Comparison of ENCODE assay signal across 8 cellular contexts in the genomic region with DNA sequence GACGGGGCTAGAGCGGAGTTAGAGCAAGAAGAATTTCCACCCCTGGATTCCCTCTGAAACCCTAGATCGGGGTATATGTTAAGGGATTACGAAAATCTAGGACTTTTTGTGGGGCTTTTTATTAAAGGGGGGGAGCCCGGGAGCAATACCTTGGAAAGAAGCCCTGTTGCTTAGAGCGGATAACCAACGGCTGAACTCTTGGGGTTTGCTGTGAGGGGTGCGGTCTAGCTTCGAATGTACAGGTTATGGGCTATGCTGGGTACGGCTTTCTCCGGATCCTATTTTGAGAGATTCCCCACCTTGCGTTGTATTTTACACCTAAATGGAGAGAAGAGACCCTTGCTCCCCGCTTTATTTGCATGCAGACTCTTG. TPM values are rescaled to one million over a fixed set of nuclear protein-coding genes. Genes with fewer than 3 reads are reported as not detected.
DNase-seq lines count a peak whose midpoint lies in the region; ATAC-seq, FAIRE-seq and TF ChIP-seq lines count a peak whose summit lies in the region.

No MANE protein-coding gene starts in this region.

- H3K27ac ChIP-seq in cardiac muscle cell (peak overlapping the region; percentile 79), PC-3 (ENCODE audit: low read length) (no peak overlapping the region), endothelial cell of umbilical vein (ENCODE audit: insufficient read depth, low read depth, low read length) (peak overlapping the region; percentile 59), osteoblast (ENCODE audit: low read depth, low read length) (peak overlapping the region; percentile 91)

- CTCF ChIA-PET in PC-3 (lab: Charles Lee), result interaction anchor here (0.6 to 4.8 kb wide), 4 partner anchors 24 to 157 kb away, joined by 3 to 71 read pairs (median 6); a partner anchor contains a TSS
- CTCF ChIA-PET in endothelial cell of umbilical vein (lab: Charles Lee), result interaction anchor here (1.0 to 14.5 kb wide), 9 partner anchors 12 to 863 kb away, joined by 3 to 663 read pairs (median 9); a partner anchor contains a TSS

- H3K9me3 ChIP-seq in cardiac muscle cell (ENCODE audit: low read depth) (no peaks in the 10 kb centered on the region), PC-3 (ENCODE audit: low read length) (no peaks in the 10 kb centered on the region), endothelial cell of umbilical vein (replicated peaks; ENCODE audit: control insufficient read depth, insufficient read depth, low read length) (no peaks in the 10 kb centered on the region), osteoblast (ENCODE audit: low read depth, low read length) (no peaks in the 10 kb centered on the region)

- peak; percentile 3 for ATAC-seq in PC-3

- H3K4me1 ChIP-seq in cardiac muscle cell (ENCODE audit: low read depth), result peaks cover 25% of the 10 kb centered on the region
- H3K4me1 ChIP-seq in PC-3 (ENCODE audit: insufficient read depth, low read length), result peaks cover 21% of the 10 kb centered on the region
- peaks cover 13% of the 10 kb centered on the region for H3K4me1 ChIP-seq in endothelial cell of umbilical vein (ENCODE audit: control insufficient read depth, extremely low read depth, insufficient read depth, low read length)
- peaks cover 47% of the 10 kb centered on the region for H3K4me1 ChIP-seq in osteoblast (ENCODE audit: insufficient read depth, low read length)

- POLR2A ChIA-PET in PC-3 (lab: Charles Lee; ENCODE audit: unreplicated experiment) (interaction anchor here (0.6 to 1.2 kb wide), 6 partner anchors 12 to 396 kb away, joined by 3 to 18 read pairs (median 4); a partner anchor contains a TSS), endothelial cell of umbilical vein (lab: Charles Lee) (interaction anchor here (1.4 kb wide), 2 partner anchors 24 to 27 kb away, joined by 5 to 11 read pairs; a partner anchor contains a TSS)

- no peak for TF ChIP-seq POLR2A in endothelial cell of umbilical vein (IDR thresholded peaks at IDR 0.05; ENCODE audit: low read depth, low read length)

- no peak for TF ChIP-seq CTCF in cardiac muscle cell (IDR thresholded peaks at IDR 0.05; ENCODE audit: low read depth, low read length)
- TF ChIP-seq CTCF in PC-3 (conservative IDR thresholded peaks at IDR 0.05; ENCODE audit: low read depth, low read length), result no peak
- TF ChIP-seq CTCF in endothelial cell of umbilical vein (IDR thresholded peaks at IDR 0.05; ENCODE audit: extremely low read depth in 1 of 2, insufficient read depth in 1 of 2, low read depth in 1 of 2, low read length in 2 of 2), result no peak
- TF ChIP-seq CTCF in osteoblast (IDR thresholded peaks at IDR 0.05; ENCODE audit: extremely low read depth, low read depth, low read length), result no peak

- H3K9me2 ChIP-seq in PC-3 (replicated peaks; ENCODE audit: low read length), result no peaks in the 10 kb centered on the region

- H2AFZ ChIP-seq in PC-3 (ENCODE audit: low read length), result peak overlapping the region; percentile 95
- peak overlapping the region; percentile 60 for H2AFZ ChIP-seq in endothelial cell of umbilical vein (ENCODE audit: low read depth, low read length)
- H2AFZ ChIP-seq in osteoblast (ENCODE audit: low read length), result no peak overlapping the region

- H3F3A ChIP-seq in PC-3 (ENCODE audit: low read length, unreplicated experiment), result no peaks in the 10 kb centered on the region

- H3K9ac ChIP-seq in PC-3 (ENCODE audit: low read length), result peak overlapping the region; percentile 71
- H3K9ac ChIP-seq in endothelial cell of umbilical vein (replicated peaks; ENCODE audit: extremely low read depth, insufficient read depth, low read length), result peak overlapping the region; percentile 64

- FAIRE-seq in endothelial cell of umbilical vein (lab: Jason Lieb, UNC), result no peak

- DNase-seq in cardiac muscle cell (ENCODE audit: low read depth in 1 of 2, low spot score in 1 of 2) (no peak), cardiac septum (ENCODE audit: low spot score) (no peak), PC-3 (no peak), endothelial cell of umbilical vein (ENCODE audit: low read depth, low spot score) (peak; percentile 24), osteoblast (ENCODE audit: insufficient read length, low spot score, missing footprints) (no peak), NOMO-1 (lab: John Stamatoyannopoulos, UW; ENCODE audit: unreplicated experiment in 2 of 2) (no peak), AG08396 (ENCODE audit: low spot score) (no peak), ecto neural progenitor cell (ENCODE audit: low spot score) (no peak)

- H3K4me3 ChIP-seq in cardiac muscle cell, result peak overlapping the region; percentile 90
- H3K4me3 ChIP-seq in PC-3 (ENCODE audit: low read length), result peak overlapping the region; percentile 85
- H3K4me3 ChIP-seq in endothelial cell of umbilical vein (replicated peaks in 1 of 3; ENCODE audit: insufficient read depth in 1 of 3, low read depth in 1 of 3, low read length in 3 of 3), result peak overlapping the region; percentile 72 to 90 (median 80)
- peak overlapping the region; percentile 91 for H3K4me3 ChIP-seq in osteoblast (ENCODE audit: insufficient read depth, low read length)

- H3K79me2 ChIP-seq in PC-3 (ENCODE audit: low read length) (0 out of 2 replicates have a peak, but pooled peaks cover 3% of the 10 kb centered on the region), endothelial cell of umbilical vein (ENCODE audit: control insufficient read depth, insufficient read depth, low read length) (peaks cover 5% of the 10 kb centered on the region), osteoblast (ENCODE audit: insufficient read depth, low read length) (peaks cover 42% of the 10 kb centered on the region)

- no peaks in the 10 kb centered on the region for H4K20me1 ChIP-seq in PC-3 (ENCODE audit: low read length)
- H4K20me1 ChIP-seq in endothelial cell of umbilical vein (replicated peaks; ENCODE audit: control insufficient read depth, extremely low read depth, insufficient read depth, low read length), result no peaks in the 10 kb centered on the region
- H4K20me1 ChIP-seq in osteoblast (ENCODE audit: insufficient read depth, low read length), result peaks cover 4% of the 10 kb centered on the region

- BruUV-seq in PC-3 (replicated peaks; lab: Mats Ljungman, UMichigan) (no TSS peak), endothelial cell of umbilical vein (replicated peaks; lab: Mats Ljungman, UMichigan) (no TSS peak)

- H3K4me2 ChIP-seq in PC-3 (ENCODE audit: low read length) (peak overlapping the region; percentile 89), endothelial cell of umbilical vein (ENCODE audit: insufficient read depth, low read length) (peak overlapping the region; percentile 91), osteoblast (ENCODE audit: insufficient read depth, low read length) (peak overlapping the region; percentile 91)

- H3K36me3 ChIP-seq in cardiac muscle cell (no peaks in the 10 kb centered on the region), PC-3 (ENCODE audit: low read depth, low read length) (no peaks in the 10 kb centered on the region), endothelial cell of umbilical vein (ENCODE audit: control insufficient read depth in 2 of 2, extremely low read depth in 1 of 2, insufficient read depth in 2 of 2, low read length in 2 of 2) (no peaks in the 10 kb centered on the region), osteoblast (ENCODE audit: insufficient read depth, low read length) (peaks cover 11% of the 10 kb centered on the region)

- H3K27me3 ChIP-seq in cardiac muscle cell, result no peaks in the 10 kb centered on the region
- no peaks in the 10 kb centered on the region for H3K27me3 ChIP-seq in PC-3 (ENCODE audit: low read length)
- H3K27me3 ChIP-seq in endothelial cell of umbilical vein (ENCODE audit: control insufficient read depth in 2 of 2, insufficient read depth in 2 of 2, low read length in 2 of 2), result no peaks in the 10 kb centered on the region
- H3K27me3 ChIP-seq in osteoblast (ENCODE audit: insufficient read depth, low read length), result no peaks in the 10 kb centered on the region

- intact Hi-C loops in cardiac septum (cut with DNase I) (loop anchor here (2.0 kb wide), 3 partner anchors 23 to 277 kb away; a partner anchor contains a TSS), PC-3 (cut with micrococcal nuclease) (loop anchor here (2.0 to 10.0 kb wide), 6 partner anchors 23 to 419 kb away; a partner anchor contains a TSS), endothelial cell of umbilical vein (cut with micrococcal nuclease) (loop anchor here (1.0 kb wide), 1 partner anchor 28 kb away; no protein-coding TSS in a partner anchor)

- dilution Hi-C loops in endothelial cell of umbilical vein (cut with MboI; ENCODE audit: extremely low pct_ligation_motif_present, low sequenced_read_pairs), result no loop called here

- H3K9me1 ChIP-seq in endothelial cell of umbilical vein (replicated peaks; ENCODE audit: control insufficient read depth, extremely low read depth, insufficient read depth, low read length), result no peaks in the 10 kb centered on the region

RNA-seq across cellular contexts. Expression of a gene that starts 0.6 kb away (rescaled TPM):
- total RNA-seq in cardiac muscle cell (14.1 and 21.2 TPM in 2 replicates), cardiac septum (11.3 TPM), PC-3 (2014; rRNA removed) (12.1 and 14.1 TPM in 2 replicates), endothelial cell of umbilical vein (7.4 and 10.9 TPM in 2 replicates), osteoblast (52.1 and 54.8 TPM in 2 replicates)
- polyA plus RNA-seq in cardiac muscle cell (8.4 and 16.6 TPM in 2 replicates), endothelial cell of umbilical vein (2.9 and 3.4 TPM in 2 replicates)
- polyA plus RNA-seq in endothelial cell of umbilical vein (2011; cell fraction: cytosol; rRNA removed), result 3.3 and 3.5 TPM in 2 replicates
- 3.0 and 3.2 TPM in 2 replicates for polyA plus RNA-seq in endothelial cell of umbilical vein (2011; cell fraction: nucleus; rRNA removed)
- polyA plus RNA-seq in endothelial cell of umbilical vein (2012), result 7.2 and 8.8 TPM in 2 replicates
- polyA minus RNA-seq in endothelial cell of umbilical vein, result 6.0 and 6.5 TPM in 2 replicates
- 15.0 TPM for polyA minus RNA-seq in endothelial cell of umbilical vein (2011; cell fraction: cytosol; rRNA and poly(A)+ RNA removed)
- 3.1 and 3.9 TPM in 2 replicates for polyA minus RNA-seq in endothelial cell of umbilical vein (2011; cell fraction: nucleus; rRNA and poly(A)+ RNA removed)

RNA-seq across cellular contexts. Expression of a gene that starts 23.7 kb away (rescaled TPM):
- total RNA-seq in cardiac muscle cell, result 46.1 and 67.2 TPM in 2 replicates
- polyA plus RNA-seq in cardiac muscle cell, result 44.7 and 45.7 TPM in 2 replicates
- total RNA-seq in cardiac septum, result 27.8 TPM
- 107 and 110 TPM in 2 replicates for total RNA-seq in PC-3 (2014; rRNA removed)
- total RNA-seq in endothelial cell of umbilical vein, result 47.6 and 48.0 TPM in 2 replicates
- 48.1 and 54.1 TPM in 2 replicates for polyA plus RNA-seq in endothelial cell of umbilical vein
- 77.9 and 80.3 TPM in 2 replicates for polyA plus RNA-seq in endothelial cell of umbilical vein (2011; cell fraction: cytosol; rRNA removed)
- polyA plus RNA-seq in endothelial cell of umbilical vein (2011; cell fraction: nucleus; rRNA removed), result 87.2 and 92.0 TPM in 2 replicates
- 39.3 and 39.5 TPM in 2 replicates for polyA plus RNA-seq in endothelial cell of umbilical vein (2012)
- polyA minus RNA-seq in endothelial cell of umbilical vein, result 44.8 and 59.8 TPM in 2 replicates
- polyA minus RNA-seq in endothelial cell of umbilical vein (2011; cell fraction: cytosol; rRNA and poly(A)+ RNA removed), result 32.8 TPM
- polyA minus RNA-seq in endothelial cell of umbilical vein (2011; cell fraction: nucleus; rRNA and poly(A)+ RNA removed), result 24.3 and 31.4 TPM in 2 replicates
- total RNA-seq in osteoblast, result 52.8 and 53.6 TPM in 2 replicates

RNA-seq across cellular contexts. Expression of a gene that starts 48.7 kb away (rescaled TPM):
- 99.4 and 117 TPM in 2 replicates for total RNA-seq in cardiac muscle cell
- polyA plus RNA-seq in cardiac muscle cell, result 31.4 and 37.1 TPM in 2 replicates
- 242 TPM for total RNA-seq in cardiac septum
- 98.5 and 133 TPM in 2 replicates for total RNA-seq in PC-3 (2014; rRNA removed)
- 69.1 and 74.2 TPM in 2 replicates for total RNA-seq in endothelial cell of umbilical vein
- 52.4 and 52.9 TPM in 2 replicates for polyA plus RNA-seq in endothelial cell of umbilical vein
- polyA plus RNA-seq in endothelial cell of umbilical vein (2011; cell fraction: cytosol; rRNA removed), result 55.5 and 56.5 TPM in 2 replicates
- polyA plus RNA-seq in endothelial cell of umbilical vein (2011; cell fraction: nucleus; rRNA removed), result 65.3 and 75.4 TPM in 2 replicates
- 46.4 and 49.8 TPM in 2 replicates for polyA plus RNA-seq in endothelial cell of umbilical vein (2012)
- polyA minus RNA-seq in endothelial cell of umbilical vein, result 64.9 and 75.6 TPM in 2 replicates
- polyA minus RNA-seq in endothelial cell of umbilical vein (2011; cell fraction: cytosol; rRNA and poly(A)+ RNA removed), result 29.7 TPM
- 31.4 and 32.5 TPM in 2 replicates for polyA minus RNA-seq in endothelial cell of umbilical vein (2011; cell fraction: nucleus; rRNA and poly(A)+ RNA removed)
- total RNA-seq in osteoblast, result 38.0 and 40.1 TPM in 2 replicates
